ENCODE assay signal across 8 cellular contexts in genomic region chr22:24482586-24482985, GRCh38. TPM values are rescaled to one million over a fixed set of nuclear protein-coding genes. Genes with fewer than 3 reads are reported as not detected.
DNase-seq lines count a peak whose midpoint lies in the region; ATAC-seq and TF ChIP-seq lines count a peak whose summit lies in the region.

No MANE protein-coding gene starts in this region.

- 36 to 67% (median 45%) methylated on average over 3 of the region's 3 CpGs for WGBS in spleen, 5 donors

- H3K27ac ChIP-seq in spleen (peak overlapping the region in 6 of 8 donors; percentile 48 to 83 (median 62)), dorsolateral prefrontal cortex (no peak overlapping the region)

- H3K4me3 Mint-ChIP-seq in activated naive CD8-positive, alpha-beta T cell treated with anti-CD3 and anti-CD28 coated beads for 36 hours: no peak overlapping the region

- H3K27me3 ChIP-seq in spleen (replicated peaks in 1 of 7): no peaks in the 10 kb centered on the region
- H3K27me3 ChIP-seq in dorsolateral prefrontal cortex: peaks cover 0 to 8% (median 0%) of the 10 kb centered on the region in 45 donors

- no peaks in the 10 kb centered on the region for H3K9me3 Mint-ChIP-seq in activated naive CD8-positive, alpha-beta T cell treated with anti-CD3 and anti-CD28 coated beads for 36 hours

- H3K27me3 Mint-ChIP-seq in activated naive CD8-positive, alpha-beta T cell treated with anti-CD3 and anti-CD28 coated beads for 36 hours: no peaks in the 10 kb centered on the region

- H3K27ac Mint-ChIP-seq in activated naive CD8-positive, alpha-beta T cell treated with anti-CD3 and anti-CD28 coated beads for 36 hours: no peak overlapping the region

- TF ChIP-seq CTCF in epithelial cell of proximal tubule (conservative IDR thresholded peaks at IDR 0.05; ENCODE audit: low read depth, low read length) (no peak), spleen (IDR thresholded peaks at IDR 0.05 in 8 of 11, conservative IDR thresholded peaks at IDR 0.05 in 3 of 11) (no peak), dorsolateral prefrontal cortex (IDR thresholded peaks at IDR 0.05 in 54 of 56, conservative IDR thresholded peaks at IDR 0.05 in 2 of 56; ENCODE audit: low read depth in 1 of 56, partially characterized antibody in 56 of 56) (no peak)

- no peaks in the 10 kb centered on the region for H3K36me3 Mint-ChIP-seq in activated naive CD8-positive, alpha-beta T cell treated with anti-CD3 and anti-CD28 coated beads for 36 hours

- peaks cover 10% of the 10 kb centered on the region for H3K4me1 Mint-ChIP-seq in activated naive CD8-positive, alpha-beta T cell treated with anti-CD3 and anti-CD28 coated beads for 36 hours

- TF ChIP-seq POLR2A in spleen (IDR thresholded peaks at IDR 0.05): no peak

- H3K4me3 ChIP-seq in epithelial cell of proximal tubule (ENCODE audit: low read depth, low read length) (no peak overlapping the region), spleen (no peak overlapping the region), dorsolateral prefrontal cortex (no peak overlapping the region)

- DNase-seq in NCI-H1105 treated with DMSO at 0.1 percent for 48 hours (lab: John Stamatoyannopoulos, UW): peak; percentile 38
- no peak for DNase-seq in NCI-H1105 (lab: John Stamatoyannopoulos, UW)
- peak; percentile 84 to 98 for DNase-seq in NOMO-1 (lab: John Stamatoyannopoulos, UW; ENCODE audit: unreplicated experiment in 2 of 2)
- DNase-seq in epithelial cell of proximal tubule (ENCODE audit: low read depth): peak; percentile 67
- DNase-seq in spleen: no peak
- DNase-seq in activated naive CD8-positive, alpha-beta T cell treated with anti-CD3 and anti-CD28 coated beads for 36 hours: no peak
- DNase-seq in dorsolateral prefrontal cortex: no peak

- H3K36me3 ChIP-seq in spleen: no peaks in the 10 kb centered on the region

- H3K4me1 ChIP-seq in spleen: peaks cover 0 to 55% (median 8%) of the 10 kb centered on the region in 6 donors

- no peaks in the 10 kb centered on the region for H3K9me3 ChIP-seq in spleen

- ATAC-seq in HG03520 (IDR thresholded peaks at IDR 0.05; ENCODE audit: unreplicated experiment): no peak

- intact Hi-C loops in spleen (cut with DNase I; ENCODE audit: low total_unique reads) (no loop called here), dorsolateral prefrontal cortex (cut with DNase I) (no loop called here)

RNA-seq across cellular contexts. Expression of gene UPB1, which starts 12.5 kb away (rescaled TPM):
- total RNA-seq in epithelial cell of proximal tubule (not detected in 2 replicates), spleen (1 to 10 TPM in 6 of 7 donors, under 1 TPM in 1; 0.92 to 3.9 (median 2.0) TPM), dorsolateral prefrontal cortex (1 to 10 TPM in 41 of 120 experiments, under 1 TPM in 76, not detected in 3; 0.13 to 4.9 (median 0.77) TPM)
- polyA plus RNA-seq in spleen: 1 to 10 TPM in 1 of 3 donors, under 1 TPM in 2; 0.38 to 1.5 (median 0.47) TPM
- total RNA-seq in activated naive CD8-positive, alpha-beta T cell treated with anti-CD3 and anti-CD28 coated beads for 36 hours: under 1 TPM in 1 of 2 experiments, not detected in 1; 0.08 TPM

RNA-seq across cellular contexts. Expression of gene ADORA2A, which starts 55.2 kb away (rescaled TPM):
- total RNA-seq in epithelial cell of proximal tubule (0.36 TPM in 1 of 2 replicates, not detected in the other), spleen (10 to 100 TPM; 15.8 to 31.1 (median 25.2) TPM), dorsolateral prefrontal cortex (10 to 100 TPM in 68 of 120 experiments, 1 to 10 TPM in 52; 3.3 to 35.0 (median 10.9) TPM)
- polyA plus RNA-seq in spleen: 10 to 100 TPM in 2 of 3 donors, 1 to 10 TPM in 1; 8.3 to 14.8 (median 14.2) TPM
- total RNA-seq in activated naive CD8-positive, alpha-beta T cell treated with anti-CD3 and anti-CD28 coated beads for 36 hours: 10 to 100 TPM; 45.1 to 45.2 TPM

Comparison
In these comparisons a context has a peak if more than half of its experiments do, and no peak if none do; other contexts are left out.
1. DNase-seq: peak in NCI-H1105 treated with DMSO at 0.1 percent for 48 hours (single experiment), NOMO-1 (2 of 2) and epithelial cell of proximal tubule (single experiment); none in NCI-H1105 (single experiment), spleen (single experiment), activated naive CD8-positive, alpha-beta T cell treated with anti-CD3 and anti-CD28 coated beads for 36 hours (single experiment) and dorsolateral prefrontal cortex (0 of 10).
2. H3K27ac ChIP-seq: peak in spleen (6 of 8); none in dorsolateral prefrontal cortex (0 of 59).